8 cellular contexts compared by ENCODE assay signal in the genomic region with DNA sequence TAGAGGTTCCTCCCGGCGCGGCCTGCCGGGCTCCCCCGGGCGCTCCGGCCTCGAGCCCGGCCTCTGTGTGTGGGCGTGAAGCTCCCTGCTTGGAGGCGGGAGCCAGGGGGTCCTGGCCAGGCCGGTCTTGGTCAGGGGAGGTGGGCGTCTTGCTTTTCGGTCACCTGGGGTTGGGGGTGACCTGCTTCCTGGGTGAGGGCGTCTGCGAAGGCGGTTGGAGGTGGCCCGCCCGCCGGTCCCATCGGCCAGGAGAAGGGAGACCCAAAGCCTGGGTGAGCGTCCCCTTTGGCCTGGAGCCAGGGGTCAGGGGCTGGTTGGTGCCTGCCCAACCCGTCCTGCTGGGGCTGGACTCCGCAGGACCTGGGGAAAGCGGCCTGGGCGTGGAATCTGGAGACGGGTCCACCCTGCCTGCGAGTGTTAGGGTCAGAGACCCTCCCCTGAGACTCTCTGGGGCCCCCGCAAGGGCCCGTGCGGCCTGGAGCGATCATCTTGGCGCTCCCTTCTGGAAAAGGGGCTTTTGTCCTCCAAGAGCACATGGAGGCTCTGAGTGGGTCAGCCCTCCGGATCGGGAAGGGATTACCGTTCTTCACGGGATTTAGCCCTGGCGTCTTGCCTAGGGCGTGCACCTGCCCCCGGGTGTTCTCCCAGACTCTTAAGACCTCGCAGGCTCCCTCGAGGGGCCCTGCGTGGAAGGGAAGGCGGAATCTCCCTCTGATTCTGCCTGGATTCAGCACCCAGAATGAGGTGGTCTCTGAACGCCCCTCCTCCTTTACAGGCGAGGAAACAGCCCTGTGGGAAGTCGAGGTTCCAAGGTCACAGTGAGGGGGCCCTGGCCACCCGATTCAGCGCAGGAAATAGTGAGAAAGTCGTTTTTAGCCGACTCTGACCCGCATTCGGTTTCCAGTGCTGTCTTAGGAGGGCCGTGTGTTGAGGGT. TPM values are rescaled to one million over a fixed set of nuclear protein-coding genes. Genes with fewer than 3 reads are reported as not detected.
DNase-seq lines count a peak whose midpoint lies in the region; ATAC-seq lines count a peak whose summit lies in the region.

No MANE protein-coding gene starts in this region.

- peak; percentile 67 for DNase-seq in Right ventricle myocardium inferior (ENCODE audit: missing footprints)
- DNase-seq in cardiac septum (ENCODE audit: low spot score): no peak
- DNase-seq in SK-MEL-5 (ENCODE audit: low read depth, low spot score): peak; percentile 44
- peak; percentile 64 for DNase-seq in epidermal melanocyte (ENCODE audit: insufficient read length, low spot score)
- DNase-seq in midbrain (lab: John Stamatoyannopoulos, UW): no peak

- H3K9me3 ChIP-seq in muscle layer of duodenum (ENCODE audit: control insufficient read depth in 1 of 2, low read length in 2 of 2): no peaks in the 10 kb centered on the region

- no peaks in the 10 kb centered on the region for H3K27me3 ChIP-seq in muscle layer of duodenum (ENCODE audit: low read depth, low read length)

- in situ Hi-C loops in SK-MEL-5 (cut with HindIII; ENCODE audit: low pct_unique_long_range_greater_than_20kb, low sequenced_read_pairs): no loop called here

- peak overlapping the region; percentile 87 to 96 for H3K4me3 ChIP-seq in muscle layer of duodenum (ENCODE audit: low read depth in 1 of 2, low read length in 2 of 2)

- peaks cover 10 to 33% of the 10 kb centered on the region in 2 donors for H3K4me1 ChIP-seq in muscle layer of duodenum (ENCODE audit: control insufficient read depth in 1 of 2, insufficient read depth in 2 of 2, low read length in 2 of 2)

- peaks cover 0 to 5% of the 10 kb centered on the region in 2 donors for H3K36me3 ChIP-seq in muscle layer of duodenum (ENCODE audit: control insufficient read depth in 1 of 2, insufficient read depth in 2 of 2, low read length in 2 of 2)

- intact Hi-C loops in Right ventricle myocardium inferior (cut with DNase I) (loop anchor here (2.0 to 10.0 kb wide), 4 partner anchors 40 to 222 kb away; partner anchors contain the start of genes POLRMT, PTBP1 and TPGS1), cardiac septum (cut with DNase I) (loop anchor here (5.0 kb wide), 2 partner anchors 41 to 89 kb away; partner anchors contain the start of genes CDC34 and RNF126)

- ATAC-seq in Right ventricle myocardium inferior: no peak
- ATAC-seq in HG03108 (IDR thresholded peaks at IDR 0.05; ENCODE audit: unreplicated experiment): peak; percentile 2
- no peak for ATAC-seq in GM21447 (IDR thresholded peaks at IDR 0.05; ENCODE audit: unreplicated experiment)

- H3K27ac ChIP-seq in muscle layer of duodenum (ENCODE audit: low read length): peak overlapping the region; percentile 51

RNA-seq across cellular contexts. Expression of gene BSG, which starts 0.8 kb away (rescaled TPM):
- total RNA-seq in Right ventricle myocardium inferior (1,651 TPM), cardiac septum (1,183 TPM)
- 399 and 435 TPM in 2 replicates for total RNA-seq in SK-MEL-5 (2014; rRNA removed; shearing (Covaris generic))
- polyA plus RNA-seq in SK-MEL-5 (2015; cell fraction: cytosol; rRNA removed): 765 and 840 TPM in 2 replicates
- polyA plus RNA-seq in SK-MEL-5 (2015; cell fraction: nucleus; rRNA removed): 74.5 and 77.4 TPM in 2 replicates

RNA-seq across cellular contexts. Expression of gene HCN2, which starts 16.5 kb away (rescaled TPM):
- 4.5 TPM for total RNA-seq in Right ventricle myocardium inferior
- total RNA-seq in cardiac septum: 12.0 TPM
- total RNA-seq in SK-MEL-5 (2014; rRNA removed; shearing (Covaris generic)): 1.1 and 1.2 TPM in 2 replicates
- 5.1 and 5.8 TPM in 2 replicates for polyA plus RNA-seq in SK-MEL-5 (2015; cell fraction: cytosol; rRNA removed)
- polyA plus RNA-seq in SK-MEL-5 (2015; cell fraction: nucleus; rRNA removed): 2.1 and 2.3 TPM in 2 replicates

RNA-seq across cellular contexts. Expression of gene GZMM, which starts 29.3 kb away (rescaled TPM):
- total RNA-seq in Right ventricle myocardium inferior (not detected), cardiac septum (0.43 TPM)
- total RNA-seq in SK-MEL-5 (2014; rRNA removed; shearing (Covaris generic)): 0.21 and 1.1 TPM in 2 replicates
- polyA plus RNA-seq in SK-MEL-5 (2015; cell fraction: cytosol; rRNA removed): 0.10 and 0.77 TPM in 2 replicates
- 0.75 TPM in 1 of 2 replicates, not detected in the other for polyA plus RNA-seq in SK-MEL-5 (2015; cell fraction: nucleus; rRNA removed)

RNA-seq across cellular contexts. Expression of gene CDC34, which starts 41.6 kb away (rescaled TPM):
- total RNA-seq in Right ventricle myocardium inferior: 109 TPM
- 78.2 TPM for total RNA-seq in cardiac septum
- 51.0 and 52.7 TPM in 2 replicates for total RNA-seq in SK-MEL-5 (2014; rRNA removed; shearing (Covaris generic))
- 47.1 and 54.5 TPM in 2 replicates for polyA plus RNA-seq in SK-MEL-5 (2015; cell fraction: cytosol; rRNA removed)
- 26.9 and 40.9 TPM in 2 replicates for polyA plus RNA-seq in SK-MEL-5 (2015; cell fraction: nucleus; rRNA removed)

Comparison
In these comparisons a context has a peak if more than half of its experiments do, and no peak if none do; other contexts are left out.
1. DNase-seq: peak in Right ventricle myocardium inferior (single experiment), SK-MEL-5 (single experiment) and epidermal melanocyte (single experiment); none in cardiac septum (single experiment) and midbrain (single experiment).